Comparison of ENCODE assay signal across 27 cellular contexts in the genomic region with DNA sequence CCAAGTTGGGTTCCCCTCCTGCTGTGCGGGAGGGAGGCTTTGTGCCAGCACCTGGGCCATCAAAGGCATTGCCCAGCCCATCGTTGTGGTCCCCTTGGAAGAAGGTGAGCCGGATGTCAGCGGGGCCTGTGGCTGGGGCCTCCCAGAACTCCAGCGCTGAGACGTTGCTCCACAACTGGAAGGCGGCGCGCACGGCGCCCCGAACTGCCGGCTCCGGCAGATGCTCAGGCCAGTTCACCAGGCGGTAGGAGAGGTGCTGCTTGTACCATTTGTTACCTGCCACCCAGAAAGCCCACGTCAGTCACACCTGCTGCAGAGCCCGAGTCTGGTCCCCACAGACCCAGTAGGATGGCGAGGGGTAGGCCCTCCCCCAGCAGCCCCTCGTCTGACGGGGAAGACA. TPM values are rescaled to one million over a fixed set of nuclear protein-coding genes. Genes with fewer than 3 reads are reported as not detected.
A peak's percentile ranks its signal among the peaks of the same experiment; 100 is the strongest.
DNase-seq lines count a peak whose midpoint lies in the region; ATAC-seq and TF ChIP-seq lines count a peak whose summit lies in the region.
"Had no signal": no experiment of that assay in that cellular context is flagged by ENCODE, and none has a peak within 500 bp of the region (broad histone marks: within the 10 kb centered on the region; RNA-seq: fewer than 3 reads in every experiment).

No MANE protein-coding gene starts in this region.

- H3K27ac ChIP-seq in angular gyrus (ENCODE audit: low read depth, low read length) (peak overlapping the region; percentile 31), gastroesophageal sphincter (peak overlapping the region; percentile 88 to 92 (median 90)), rectal smooth muscle tissue (ENCODE audit: low read depth, low read length) (peak overlapping the region; percentile 87), upper lobe of left lung (peak overlapping the region; percentile 54 to 82 (median 74))
- H3K27ac ChIP-seq: ovary had no signal

- TF ChIP-seq CTCF in gastroesophageal sphincter (IDR thresholded peaks at IDR 0.05) (no peak), upper lobe of left lung (IDR thresholded peaks at IDR 0.05) (no peak)

- DNase-seq in upper lobe of left lung (peak in 1 of 2 donors; percentile 82), EL (no peak), NCI-H524 (lab: John Stamatoyannopoulos, UW) (no peak), NCI-H69 (lab: John Stamatoyannopoulos, UW) (no peak)
- DNase-seq: activated CD4-positive, alpha-beta T cell treated with anti-CD3 and anti-CD28 coated beads, Interleukin-2, amount 50 U/mL, for 48 hours; activated naive CD4-positive, alpha-beta T cell treated with anti-CD3 and anti-CD28 coated beads, Interleukin-2, amount 10 ng/mL, durations not matched to agents 7 days and 5 days; amygdala; dermis blood vessel endothelial cell; immature natural killer cell; KBM-7; MG63; NCI-H1417 treated with DMSO at 0.1 percent for 48 hours; NCI-H2081; ovary; RPMI8226; stimulated activated CD4-positive, alpha-beta T cell treated with anti-CD3 and anti-CD28 coated beads, Interleukin-2, amount 100 ng/mL, for 24 hours had no signal

- ATAC-seq in gastroesophageal sphincter: no peak
- no peak for ATAC-seq in upper lobe of left lung (ENCODE audit: low FRiP score in 2 of 2)
- ATAC-seq: left lobe of liver; naive thymus-derived CD8-positive, alpha-beta T cell had no signal

- WGBS in gastroesophageal sphincter (ENCODE audit: low coverage in 1 of 2), 2 donors: no CpG with 5 or more reads among the region's 20 CpGs
- WGBS in upper lobe of left lung, 2 donors: 79% methylated on average over 20 of the region's 20 CpGs; no CpG with 5 or more reads in 1 of the 2 donors

- H3K4me1 ChIP-seq in gastroesophageal sphincter (peaks cover 3 to 63% (median 12%) of the 10 kb centered on the region in 3 donors), rectal smooth muscle tissue (ENCODE audit: control insufficient read depth, insufficient read depth, low read length) (peaks cover 28% of the 10 kb centered on the region), upper lobe of left lung (peaks cover 36 to 48% (median 45%) of the 10 kb centered on the region in 4 donors)

- H3K36me3 ChIP-seq in gastroesophageal sphincter (peaks cover 0 to 9% of the 10 kb centered on the region in 2 donors), rectal smooth muscle tissue (ENCODE audit: control insufficient read depth, insufficient read depth, low read length) (peaks cover 3% of the 10 kb centered on the region), upper lobe of left lung (no peaks in the 10 kb centered on the region)
- H3K36me3 ChIP-seq: MG63, ovary, right atrium auricular region had no signal

- no peaks in the 10 kb centered on the region for H3K27me3 ChIP-seq in gastroesophageal sphincter
- H3K27me3 ChIP-seq in rectal smooth muscle tissue (ENCODE audit: control insufficient read depth, insufficient read depth, low read length): no peaks in the 10 kb centered on the region
- no peaks in the 10 kb centered on the region for H3K27me3 ChIP-seq in upper lobe of left lung
- H3K27me3 ChIP-seq: MG63, ovary, right atrium auricular region had no signal

- no peak overlapping the region for H3K9ac ChIP-seq in rectal smooth muscle tissue (ENCODE audit: low read length)

- no peak for TF ChIP-seq EP300 in gastroesophageal sphincter (IDR thresholded peaks at IDR 0.05)
- TF ChIP-seq EP300 in upper lobe of left lung (IDR thresholded peaks at IDR 0.05): no peak

- TF ChIP-seq POLR2A in gastroesophageal sphincter (IDR thresholded peaks at IDR 0.05) (no peak), upper lobe of left lung (IDR thresholded peaks at IDR 0.05) (no peak)

- no peak overlapping the region for H3K4me3 ChIP-seq in gastroesophageal sphincter
- H3K4me3 ChIP-seq in rectal smooth muscle tissue (ENCODE audit: low read length): no peak overlapping the region
- H3K4me3 ChIP-seq in upper lobe of left lung: no peak overlapping the region
- H3K4me3 ChIP-seq: MG63, ovary, right atrium auricular region had no signal

- H3K9me3 ChIP-seq in gastroesophageal sphincter (no peaks in the 10 kb centered on the region), upper lobe of left lung (no peaks in the 10 kb centered on the region)
- H3K9me3 ChIP-seq: MG63, ovary, right atrium auricular region had no signal

RNA-seq across cellular contexts. Expression of a gene that starts 12.4 kb away (rescaled TPM):
- not detected for total RNA-seq in gastroesophageal sphincter
- total RNA-seq in upper lobe of left lung: 1 to 10 TPM in 1 of 6 donors, under 1 TPM in 1, not detected in 4; 0.46 to 1.1 TPM
- total RNA-seq: activated T-helper 1 cell treated with anti-CD3 and anti-CD28 coated beads, Interleukin-12 subunit alpha, Interleukin-12 subunit beta, Interleukin-2, Interleukin-4 antibody, amounts not matched to agents 30 ng/mL and 10 ng/mL and 1 ng/mL, durations not matched to agents 14 hours and 24 hours and 36 hours; dermis blood vessel endothelial cell; HT1080; left lobe of liver; mesothelial cell of epicardium; ovary; right atrium auricular region; T-helper 1 cell treated with Interleukin-12 subunit alpha and Interleukin-12 subunit beta and Interleukin-4 antibody, amounts not matched to agents 30 ng/mL and 1 ng/mL, for 36 hours; temporal lobe had no signal

RNA-seq across cellular contexts. Expression of a gene that starts 20.1 kb away (rescaled TPM):
- total RNA-seq in gastroesophageal sphincter: 1 to 10 TPM in 1 of 4 donors, not detected in 3; 1.5 TPM
- total RNA-seq in upper lobe of left lung: 1 to 10 TPM in 5 of 6 donors, under 1 TPM in 1; 0.37 to 7.4 (median 3.3) TPM
- total RNA-seq: left lobe of liver; right atrium auricular region; T-helper 1 cell treated with Interleukin-12 subunit alpha and Interleukin-12 subunit beta and Interleukin-4 antibody, amounts not matched to agents 30 ng/mL and 1 ng/mL, for 36 hours had no signal

RNA-seq across cellular contexts. Expression of a gene that starts 22.3 kb away (rescaled TPM):
- total RNA-seq in gastroesophageal sphincter (100 to 1,000 TPM in 2 of 4 donors, 10 to 100 TPM in 2; 78.4 to 139 (median 97.3) TPM), upper lobe of left lung (100 to 1,000 TPM in 3 of 6 donors, 10 to 100 TPM in 3; 51.1 to 134 (median 98.5) TPM)
- total RNA-seq: activated T-helper 1 cell treated with anti-CD3 and anti-CD28 coated beads, Interleukin-12 subunit alpha, Interleukin-12 subunit beta, Interleukin-2, Interleukin-4 antibody, amounts not matched to agents 30 ng/mL and 10 ng/mL and 1 ng/mL, durations not matched to agents 14 hours and 24 hours and 36 hours; T-helper 1 cell treated with Interleukin-12 subunit alpha and Interleukin-12 subunit beta and Interleukin-4 antibody, amounts not matched to agents 30 ng/mL and 1 ng/mL, for 36 hours had no signal

RNA-seq across cellular contexts. Expression of a gene that starts 36.2 kb away (rescaled TPM):
- total RNA-seq in gastroesophageal sphincter (100 to 1,000 TPM in 2 of 4 donors, 10 to 100 TPM in 2; 58.2 to 144 (median 109) TPM), upper lobe of left lung (100 to 1,000 TPM in 2 of 6 donors, 10 to 100 TPM in 4; 42.4 to 137 (median 93.0) TPM)

RNA-seq across cellular contexts. Expression of a gene that starts 41.7 kb away (rescaled TPM):
- total RNA-seq in gastroesophageal sphincter (10 to 100 TPM in 3 of 4 donors, 1 to 10 TPM in 1; 4.2 to 25.9 (median 15.4) TPM), upper lobe of left lung (1 to 10 TPM; 1.0 to 4.1 (median 1.7) TPM)

Comparison
In these comparisons a context has a peak if more than half of its experiments do, and no peak if none do; other contexts are left out.
1. H3K27ac ChIP-seq: peak in every context shown above with its lines; median percentile 90 in gastroesophageal sphincter; 87 in rectal smooth muscle tissue; 74 in upper lobe of left lung; 31 in angular gyrus.